8 cellular contexts compared by ENCODE assay signal in the genomic region with DNA sequence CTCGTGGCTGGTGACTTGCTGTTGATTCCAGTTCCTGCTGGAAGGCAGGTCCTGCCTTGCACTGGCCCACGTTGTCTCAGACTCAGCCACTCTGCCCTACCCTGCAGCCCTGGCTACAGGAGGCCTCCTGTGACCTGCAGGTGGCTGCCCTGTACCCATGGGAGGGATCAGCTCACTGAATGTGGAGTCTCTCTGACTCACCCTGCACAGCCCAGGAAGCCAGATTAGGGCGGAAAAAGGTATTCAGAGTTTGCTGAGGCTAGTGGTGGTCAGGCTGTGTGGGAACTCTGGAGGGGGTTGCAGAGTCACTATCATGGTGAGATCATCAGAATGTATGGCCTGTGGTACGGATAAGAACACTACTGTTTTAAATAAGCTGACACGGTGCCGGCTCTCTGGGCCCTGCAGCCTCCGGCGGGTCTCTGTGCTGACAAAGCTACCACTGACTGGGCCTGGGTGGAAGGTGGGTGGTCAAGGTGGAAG. TPM values are rescaled to one million over a fixed set of nuclear protein-coding genes. Genes with fewer than 3 reads are reported as not detected.
DNase-seq lines count a peak whose midpoint lies in the region; ATAC-seq, FAIRE-seq and TF ChIP-seq lines count a peak whose summit lies in the region.

No MANE protein-coding gene starts in this region.

- H3K36me3 Mint-ChIP-seq in CD8-positive, alpha-beta memory T cell = peaks cover 0 to 44% (median 6%) of the 10 kb centered on the region in 3 donors
- H3K36me3 Mint-ChIP-seq in activated T-helper 17 cell treated with anti-CD3 and anti-CD28 coated beads, Interleukin-2, amount 50 U/mL, for 72 hours (ENCODE audit: low read depth) = peaks cover 22% of the 10 kb centered on the region
- H3K36me3 Mint-ChIP-seq in immature natural killer cell = peaks cover 0 to 6% (median 6%) of the 10 kb centered on the region in 3 donors

- H3K79me2 ChIP-seq in keratinocyte (ENCODE audit: control insufficient read depth, insufficient read depth, low read length) = no peaks in the 10 kb centered on the region

- H3K4me2 ChIP-seq in keratinocyte (ENCODE audit: control insufficient read depth, extremely low read depth, insufficient read depth, low read depth, low read length) = peak overlapping the region; percentile 51

- POLR2A ChIA-PET in CD8-positive, alpha-beta memory T cell (lab: Charles Lee) = no interaction called here

- peak in 1 of 5 donors; percentile 45 for DNase-seq in CD8-positive, alpha-beta memory T cell
- DNase-seq in keratinocyte (ENCODE audit: low read depth, low spot score) = peak; percentile 93
- no peak for DNase-seq in putamen (ENCODE audit: low spot score)
- DNase-seq in immature natural killer cell = no peak
- DNase-seq in anterior cingulate cortex (lab: John Stamatoyannopoulos, UW) = no peak

- peaks cover 0 to 3% (median 0%) of the 10 kb centered on the region in 3 donors for H3K4me1 Mint-ChIP-seq in CD8-positive, alpha-beta memory T cell
- no peaks in the 10 kb centered on the region for H3K4me1 Mint-ChIP-seq in activated T-helper 17 cell treated with anti-CD3 and anti-CD28 coated beads, Interleukin-2, amount 50 U/mL, for 72 hours
- H3K4me1 Mint-ChIP-seq in immature natural killer cell = no peaks in the 10 kb centered on the region

- H3K4me3 Mint-ChIP-seq in CD8-positive, alpha-beta memory T cell = no peak overlapping the region
- no peak overlapping the region for H3K4me3 Mint-ChIP-seq in activated T-helper 17 cell treated with anti-CD3 and anti-CD28 coated beads, Interleukin-2, amount 50 U/mL, for 72 hours
- no peak overlapping the region for H3K4me3 Mint-ChIP-seq in immature natural killer cell

- H3K9me3 ChIP-seq in CD8-positive, alpha-beta memory T cell (ENCODE audit: low read length) = no peaks in the 10 kb centered on the region
- H3K9me3 ChIP-seq in HUES64 (ENCODE audit: insufficient read depth, low read depth, low read length) = no peaks in the 10 kb centered on the region
- no peaks in the 10 kb centered on the region for H3K9me3 ChIP-seq in keratinocyte (ENCODE audit: control insufficient read depth, low read depth, low read length)

- no peaks in the 10 kb centered on the region for H3K9me3 Mint-ChIP-seq in CD8-positive, alpha-beta memory T cell
- no peaks in the 10 kb centered on the region for H3K9me3 Mint-ChIP-seq in activated T-helper 17 cell treated with anti-CD3 and anti-CD28 coated beads, Interleukin-2, amount 50 U/mL, for 72 hours
- no peaks in the 10 kb centered on the region for H3K9me3 Mint-ChIP-seq in immature natural killer cell

- H3K4me3 ChIP-seq in CD8-positive, alpha-beta memory T cell (ENCODE audit: low read length) = no peak overlapping the region
- H3K4me3 ChIP-seq in HUES64 (ENCODE audit: low read length) (no peak overlapping the region), keratinocyte (ENCODE audit: control insufficient read depth in 2 of 3, extremely low read depth in 1 of 3, insufficient read depth in 2 of 3, low read depth in 1 of 3, low read length in 3 of 3) (no peak overlapping the region)

- WGBS in HUES64 = 55% methylated on average over 8 of the region's 8 CpGs

- peak; percentile 91 for FAIRE-seq in keratinocyte (lab: Jason Lieb, UNC)

- CTCF ChIA-PET in CD8-positive, alpha-beta memory T cell (lab: Charles Lee) = no interaction called here

- H3K27me3 Mint-ChIP-seq in CD8-positive, alpha-beta memory T cell = no peaks in the 10 kb centered on the region
- no peaks in the 10 kb centered on the region for H3K27me3 Mint-ChIP-seq in activated T-helper 17 cell treated with anti-CD3 and anti-CD28 coated beads, Interleukin-2, amount 50 U/mL, for 72 hours
- H3K27me3 Mint-ChIP-seq in immature natural killer cell (ENCODE audit: low read depth in 3 of 3) = peaks cover 0 to 2% (median 0%) of the 10 kb centered on the region in 3 donors

- no peaks in the 10 kb centered on the region for H3K27me3 ChIP-seq in CD8-positive, alpha-beta memory T cell (ENCODE audit: insufficient read depth, low read length, poor library complexity, severe bottlenecking)
- H3K27me3 ChIP-seq in HUES64 (ENCODE audit: insufficient read depth, low read length) (no peaks in the 10 kb centered on the region), keratinocyte (ENCODE audit: control insufficient read depth, extremely low read depth, insufficient read depth, low read length) (no peaks in the 10 kb centered on the region)

- H3K27ac Mint-ChIP-seq in CD8-positive, alpha-beta memory T cell = peak overlapping the region in 3 of 8 donors; percentile 40 to 79 (median 56)
- H3K27ac Mint-ChIP-seq in activated T-helper 17 cell treated with anti-CD3 and anti-CD28 coated beads, Interleukin-2, amount 50 U/mL, for 72 hours = no peak overlapping the region
- no peak overlapping the region for H3K27ac Mint-ChIP-seq in immature natural killer cell

- H3K9me1 ChIP-seq in keratinocyte (ENCODE audit: control insufficient read depth, extremely low read depth, insufficient read depth, low read length) = no peaks in the 10 kb centered on the region

- H3K36me3 ChIP-seq in CD8-positive, alpha-beta memory T cell (ENCODE audit: insufficient read depth, low read length) = no peaks in the 10 kb centered on the region
- peaks cover 4% of the 10 kb centered on the region; the same call in 1 of the 2 replicates for H3K36me3 ChIP-seq in HUES64 (ENCODE audit: insufficient read depth, low read length)
- H3K36me3 ChIP-seq in keratinocyte (ENCODE audit: control insufficient read depth in 2 of 2, extremely low read depth in 1 of 2, insufficient read depth in 2 of 2, low read length in 2 of 2) = peaks cover 15 to 31% of the 10 kb centered on the region in 2 experiments

- peak overlapping the region; percentile 16 for H2AFZ ChIP-seq in keratinocyte (ENCODE audit: control insufficient read depth, low read length)

- TF ChIP-seq CTCF in keratinocyte (optimal IDR thresholded peaks at IDR 0.05 in 1 of 3, IDR thresholded peaks at IDR 0.05 in 1 of 3, conservative IDR thresholded peaks at IDR 0.05 in 1 of 3; ENCODE audit: extremely low read depth in 1 of 3, insufficient read depth in 2 of 3, low read length in 3 of 3) = peak in 2 of 3 experiments; percentile 27 to 63

- dilution Hi-C loops in keratinocyte (cut with MboI; ENCODE audit: extremely low pct_ligation_motif_present, low sequenced_read_pairs) = no loop called here

- no peaks in the 10 kb centered on the region for H4K20me1 ChIP-seq in keratinocyte (ENCODE audit: control insufficient read depth, extremely low read depth, insufficient read depth, low read length)

- H3K9ac ChIP-seq in HUES64 (ENCODE audit: low read depth, low read length) (peak overlapping the region; percentile 32; the same call in 1 of the 2 replicates), keratinocyte (ENCODE audit: control insufficient read depth, extremely low read depth, insufficient read depth, low read length) (peak overlapping the region; percentile 50)

- H3K4me1 ChIP-seq in CD8-positive, alpha-beta memory T cell (ENCODE audit: insufficient read depth, low read length) = no peaks in the 10 kb centered on the region
- H3K4me1 ChIP-seq in HUES64 (ENCODE audit: insufficient read depth, low read length) (peaks cover 12% of the 10 kb centered on the region; the same call in 1 of the 2 replicates), keratinocyte (ENCODE audit: control insufficient read depth, extremely low read depth, insufficient read depth, low read length) (peaks cover 30% of the 10 kb centered on the region)

- peak overlapping the region; percentile 31 for H3K27ac ChIP-seq in CD8-positive, alpha-beta memory T cell (ENCODE audit: low read depth, low read length)
- H3K27ac ChIP-seq in HUES64 (ENCODE audit: low read depth, low read length) (peak overlapping the region; percentile 66), keratinocyte (ENCODE audit: control insufficient read depth, insufficient read depth, low read length) (peak overlapping the region; percentile 76)

- ATAC-seq in activated T-helper 17 cell treated with anti-CD3 and anti-CD28 coated beads, Interleukin-2, amount 50 U/mL, for 72 hours (replicated peaks) = peak; percentile 91
- no peak for ATAC-seq in HG03025 (IDR thresholded peaks at IDR 0.05; ENCODE audit: low FRiP score, unreplicated experiment)

RNA-seq across cellular contexts. Expression of a gene that starts 24.7 kb away (rescaled TPM):
- total RNA-seq in CD8-positive, alpha-beta memory T cell = 10 to 100 TPM; 32.5 to 35.7 TPM
- polyA plus RNA-seq in CD8-positive, alpha-beta memory T cell = 35.6 TPM
- polyA plus RNA-seq in HUES64 (2013, experiment 1 of 2) = 30.3 TPM
- polyA plus RNA-seq in HUES64 (2013, experiment 2 of 2) = 30.3 TPM
- total RNA-seq in activated T-helper 17 cell treated with anti-CD3 and anti-CD28 coated beads, Interleukin-2, amount 50 U/mL, for 72 hours = 10 to 100 TPM; 15.4 to 27.0 TPM
- polyA plus RNA-seq in keratinocyte = 78.3 to 135 TPM (median 100 TPM) in 3 replicates
- 73.7 TPM for polyA plus RNA-seq in keratinocyte (2011; ENCODE audit: low read depth)
- polyA plus RNA-seq in keratinocyte (2011; cell fraction: cytosol; rRNA removed) = 67.6 and 112 TPM in 2 replicates
- polyA plus RNA-seq in keratinocyte (2011; cell fraction: nucleus; rRNA removed) = 224 and 265 TPM in 2 replicates
- polyA plus RNA-seq in keratinocyte (2012; ENCODE audit: low replicate concordance) = 159 and 171 TPM in 2 replicates
- 137 to 269 TPM (median 175 TPM) in 3 replicates for polyA minus RNA-seq in keratinocyte
- polyA minus RNA-seq in keratinocyte (2011; cell fraction: cytosol; rRNA and poly(A)+ RNA removed) = 166 TPM
- polyA minus RNA-seq in keratinocyte (2011; cell fraction: nucleus; rRNA and poly(A)+ RNA removed) = 137 and 167 TPM in 2 replicates
- polyA plus RNA-seq in immature natural killer cell = 10 to 100 TPM; 39.3 to 56.0 (median 51.0) TPM

RNA-seq across cellular contexts. Expression of a gene that starts 27.7 kb away (rescaled TPM):
- 10 to 100 TPM; 44.2 to 47.0 TPM for total RNA-seq in CD8-positive, alpha-beta memory T cell
- polyA plus RNA-seq in CD8-positive, alpha-beta memory T cell = 36.2 TPM
- polyA plus RNA-seq in HUES64 (2013, experiment 1 of 2) = 32.4 TPM
- 30.2 TPM for polyA plus RNA-seq in HUES64 (2013, experiment 2 of 2)
- total RNA-seq in activated T-helper 17 cell treated with anti-CD3 and anti-CD28 coated beads, Interleukin-2, amount 50 U/mL, for 72 hours = 10 to 100 TPM; 40.0 to 46.2 TPM
- polyA plus RNA-seq in keratinocyte (57.8 to 62.0 TPM (median 58.0 TPM) in 3 replicates), immature natural killer cell (10 to 100 TPM; 22.6 to 36.9 (median 30.0) TPM)
- polyA plus RNA-seq in keratinocyte (2011; ENCODE audit: low read depth) = 21.1 TPM
- polyA plus RNA-seq in keratinocyte (2011; cell fraction: cytosol; rRNA removed) = 34.1 and 47.9 TPM in 2 replicates
- 110 and 122 TPM in 2 replicates for polyA plus RNA-seq in keratinocyte (2011; cell fraction: nucleus; rRNA removed)
- 45.3 and 56.1 TPM in 2 replicates for polyA plus RNA-seq in keratinocyte (2012; ENCODE audit: low replicate concordance)
- 55.2 to 77.9 TPM (median 63.6 TPM) in 3 replicates for polyA minus RNA-seq in keratinocyte
- 44.1 TPM for polyA minus RNA-seq in keratinocyte (2011; cell fraction: cytosol; rRNA and poly(A)+ RNA removed)
- polyA minus RNA-seq in keratinocyte (2011; cell fraction: nucleus; rRNA and poly(A)+ RNA removed) = 48.5 and 57.2 TPM in 2 replicates
